Comparison of ENCODE assay signal across 35 cellular contexts in the genomic region with DNA sequence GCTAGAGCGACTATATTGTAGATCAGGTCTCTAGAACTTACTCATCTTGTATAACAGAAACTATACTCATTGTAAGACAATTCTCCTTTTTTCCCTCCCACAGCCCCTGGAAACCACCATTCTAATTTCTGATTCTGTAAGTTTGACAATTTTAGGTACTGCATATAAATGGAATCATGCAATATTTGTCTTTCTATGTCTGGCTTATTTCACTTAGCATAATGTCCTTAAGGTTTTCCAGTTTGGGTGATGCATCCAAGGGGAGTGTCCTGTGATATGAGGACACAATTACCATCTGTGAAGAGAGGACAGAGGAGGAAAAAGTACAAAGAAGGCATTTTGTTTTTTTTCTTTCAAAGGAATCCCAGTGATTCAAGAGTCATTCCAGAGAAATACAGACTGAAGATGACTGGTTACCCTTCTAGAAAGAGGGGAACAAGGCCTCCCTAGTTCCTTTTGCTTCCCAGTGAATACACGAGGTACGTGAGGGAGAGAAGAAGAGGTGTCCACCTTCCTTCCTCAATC.
"Had no signal": no experiment of that assay in that cellular context is flagged by ENCODE, and none has a peak within 500 bp of the region (broad histone marks: within the 10 kb centered on the region; RNA-seq: fewer than 3 reads in every experiment).

No MANE protein-coding gene starts in this region.

- H3K36me3 ChIP-seq: ascending aorta, cardiac muscle cell had no signal

- ATAC-seq: activated CD4-positive, alpha-beta T cell treated with anti-CD3 and anti-CD28 coated beads for 36 hours; activated CD4-positive, CD25-positive, alpha-beta regulatory T cell treated with anti-CD3 and anti-CD28 coated beads, Interleukin-2, amount 50 U/mL, for 24 hours; activated CD8-positive, alpha-beta memory T cell treated with anti-CD3 and anti-CD28 coated beads, Interleukin-2, amount 10 ng/mL, durations not matched to agents 7 days and 5 days; activated CD8-positive, alpha-beta T cell treated with anti-CD3 and anti-CD28 coated beads, Interleukin-2, amount 10 ng/mL, durations not matched to agents 7 days and 5 days; activated naive CD8-positive, alpha-beta T cell treated with anti-CD3 and anti-CD28 coated beads, Interleukin-2, amount 50 U/mL, for 24 hours had no signal

- H3K27ac ChIP-seq: ascending aorta, cardiac muscle cell, VCaP had no signal

- H3K4me1 ChIP-seq: ascending aorta had no signal

- H3K27me3 Mint-ChIP-seq: activated CD4-positive, alpha-beta T cell treated with anti-CD3 and anti-CD28 coated beads, Interleukin-2, amount 10 ng/mL, durations not matched to agents 7 days and 5 days; brain had no signal

- H3K4me3 Mint-ChIP-seq: activated CD4-positive, alpha-beta memory T cell treated with anti-CD3 and anti-CD28 coated beads, Interleukin-2, amount 10 ng/mL, durations not matched to agents 7 days and 5 days; activated CD4-positive, alpha-beta T cell treated with anti-CD3 and anti-CD28 coated beads for 36 hours; activated CD4-positive, alpha-beta T cell treated with anti-CD3 and anti-CD28 coated beads, Interleukin-2, amount 10 ng/mL, durations not matched to agents 7 days and 5 days; activated CD8-positive, alpha-beta memory T cell treated with anti-CD3 and anti-CD28 coated beads, Interleukin-2, amount 10 ng/mL, durations not matched to agents 7 days and 5 days; activated CD8-positive, alpha-beta T cell treated with anti-CD3 and anti-CD28 coated beads, Interleukin-2, amount 10 ng/mL, durations not matched to agents 7 days and 5 days; activated naive CD4-positive, alpha-beta T cell treated with anti-CD3 and anti-CD28 coated beads, Interleukin-2, amount 10 ng/mL, durations not matched to agents 7 days and 5 days; activated naive CD4-positive, alpha-beta T cell treated with anti-CD3 and anti-CD28 coated beads, Interleukin-2, amount 50 U/mL, for 24 hours; activated naive CD8-positive, alpha-beta T cell; activated naive CD8-positive, alpha-beta T cell treated with anti-CD3 and anti-CD28 coated beads, Interleukin-2, amount 10 ng/mL, durations not matched to agents 7 days and 5 days; activated naive CD8-positive, alpha-beta T cell treated with anti-CD3 and anti-CD28 coated beads, Interleukin-2, amount 50 U/mL, for 24 hours; activated T-cell treated with anti-CD3 and anti-CD28 coated beads, Interleukin-2, amount 50 U/mL, for 24 hours; brain; T-helper 1 cell treated with Interleukin-12 subunit alpha and Interleukin-12 subunit beta and Interleukin-4 antibody, amounts not matched to agents 30 μg/mL and 1 μg/mL, for 36 hours; T-helper 2 cell treated with Interferon-gamma antibody and Interleukin-4, amounts not matched to agents 5 μg/mL and 100 μg/mL, for 36 hours had no signal

- H3K4me3 ChIP-seq: ascending aorta, cardiac muscle cell had no signal

- H3K27ac Mint-ChIP-seq: activated CD4-positive, alpha-beta memory T cell treated with anti-CD3 and anti-CD28 coated beads, Interleukin-2, amount 10 ng/mL, durations not matched to agents 7 days and 5 days; activated CD4-positive, alpha-beta T cell treated with anti-CD3 and anti-CD28 coated beads for 36 hours; activated CD4-positive, alpha-beta T cell treated with anti-CD3 and anti-CD28 coated beads, Interleukin-2, amount 10 ng/mL, durations not matched to agents 7 days and 5 days; activated CD8-positive, alpha-beta memory T cell treated with anti-CD3 and anti-CD28 coated beads, Interleukin-2, amount 10 ng/mL, durations not matched to agents 7 days and 5 days; activated CD8-positive, alpha-beta T cell treated with anti-CD3 and anti-CD28 coated beads, Interleukin-2, amount 10 ng/mL, durations not matched to agents 7 days and 5 days; activated naive CD4-positive, alpha-beta T cell treated with anti-CD3 and anti-CD28 coated beads, Interleukin-2, amount 10 ng/mL, durations not matched to agents 7 days and 5 days; activated naive CD4-positive, alpha-beta T cell treated with anti-CD3 and anti-CD28 coated beads, Interleukin-2, amount 50 U/mL, for 24 hours; activated naive CD8-positive, alpha-beta T cell; activated naive CD8-positive, alpha-beta T cell treated with anti-CD3 and anti-CD28 coated beads, Interleukin-2, amount 10 ng/mL, durations not matched to agents 7 days and 5 days; activated naive CD8-positive, alpha-beta T cell treated with anti-CD3 and anti-CD28 coated beads, Interleukin-2, amount 50 U/mL, for 24 hours; activated T-cell treated with anti-CD3 and anti-CD28 coated beads, Interleukin-2, amount 50 U/mL, for 24 hours; activated T-helper 2 cell treated with anti-CD3 and anti-CD28 coated beads, Interferon-gamma antibody, Interleukin-2, Interleukin-4, amounts not matched to agents 10 μg/mL and 5 μg/mL and 100 μg/mL, durations not matched to agents 14 hours and 24 hours and 36 hours; brain; T-helper 1 cell treated with Interleukin-12 subunit alpha and Interleukin-12 subunit beta and Interleukin-4 antibody, amounts not matched to agents 30 μg/mL and 1 μg/mL, for 36 hours; T-helper 2 cell treated with Interferon-gamma antibody and Interleukin-4, amounts not matched to agents 5 μg/mL and 100 μg/mL, for 36 hours had no signal

- H3K36me3 Mint-ChIP-seq: activated CD8-positive, alpha-beta memory T cell treated with anti-CD3 and anti-CD28 coated beads, Interleukin-2, amount 10 ng/mL, durations not matched to agents 7 days and 5 days; activated naive CD4-positive, alpha-beta T cell treated with anti-CD3 and anti-CD28 coated beads, Interleukin-2, amount 10 ng/mL, durations not matched to agents 7 days and 5 days; activated naive CD4-positive, alpha-beta T cell treated with anti-CD3 and anti-CD28 coated beads, Interleukin-2, amount 50 U/mL, for 24 hours; activated naive CD8-positive, alpha-beta T cell treated with anti-CD3 and anti-CD28 coated beads, Interleukin-2, amount 10 ng/mL, durations not matched to agents 7 days and 5 days; brain had no signal

- DNase-seq: activated CD4-positive, alpha-beta memory T cell treated with anti-CD3 and anti-CD28 coated beads, Interleukin-2, amount 10 ng/mL, durations not matched to agents 7 days and 5 days; activated CD4-positive, alpha-beta T cell treated with anti-CD3 and anti-CD28 coated beads for 1 hour; activated CD4-positive, alpha-beta T cell treated with anti-CD3 and anti-CD28 coated beads for 36 hours; activated CD4-positive, alpha-beta T cell treated with anti-CD3 and anti-CD28 coated beads for 48 hours; activated CD4-positive, alpha-beta T cell treated with anti-CD3 and anti-CD28 coated beads, Interleukin-2, amount 10 ng/mL, durations not matched to agents 7 days and 5 days; activated CD4-positive, alpha-beta T cell treated with anti-CD3 and anti-CD28 coated beads, Interleukin-2, amount 50 U/mL, for 48 hours; activated CD4-positive, CD25-positive, alpha-beta regulatory T cell; activated CD8-positive, alpha-beta memory T cell treated with anti-CD3 and anti-CD28 coated beads for 24 hours; activated CD8-positive, alpha-beta memory T cell treated with anti-CD3 and anti-CD28 coated beads, Interleukin-2, amount 10 ng/mL, durations not matched to agents 7 days and 5 days; activated CD8-positive, alpha-beta memory T cell treated with anti-CD3 and anti-CD28 coated beads, Interleukin-2, amount 50 U/mL, for 48 hours; activated CD8-positive, alpha-beta T cell treated with anti-CD3 and anti-CD28 coated beads, Interleukin-2, amount 10 ng/mL, durations not matched to agents 7 days and 5 days; activated effector memory CD4-positive, alpha-beta T cell treated with Interleukin-2 at 50 U/mL for 16 hours; activated gamma-delta T cell; activated naive CD4-positive, alpha-beta T cell treated with anti-CD3 and anti-CD28 coated beads, Interleukin-2, amount 10 ng/mL, durations not matched to agents 7 days and 5 days; activated naive CD4-positive, alpha-beta T cell treated with Interleukin-2 at 50 U/mL for 16 hours; activated naive CD8-positive, alpha-beta T cell treated with anti-CD3 and anti-CD28 coated beads, Interleukin-2, amount 10 ng/mL, durations not matched to agents 7 days and 5 days; activated naive CD8-positive, alpha-beta T cell treated with anti-CD3 and anti-CD28 coated beads, Interleukin-2, amount 50 U/mL, for 24 hours; activated T-cell treated with anti-CD3 and anti-CD28 coated beads, Interleukin-2, amount 50 U/mL, for 24 hours; activated T-cell treated with anti-CD3 and anti-CD28 coated beads, Interleukin-2, amount 50 U/mL, for 48 hours; amygdala; anterior cingulate cortex; central memory CD4-positive, alpha-beta T cell; T-helper 1 cell; T-helper 2 cell; T-helper 9 cell had no signal

- H3K4me1 Mint-ChIP-seq: activated CD4-positive, alpha-beta memory T cell treated with anti-CD3 and anti-CD28 coated beads, Interleukin-2, amount 10 ng/mL, durations not matched to agents 7 days and 5 days; activated CD4-positive, alpha-beta T cell treated with anti-CD3 and anti-CD28 coated beads for 36 hours; activated CD4-positive, alpha-beta T cell treated with anti-CD3 and anti-CD28 coated beads, Interleukin-2, amount 10 ng/mL, durations not matched to agents 7 days and 5 days; activated CD8-positive, alpha-beta memory T cell treated with anti-CD3 and anti-CD28 coated beads, Interleukin-2, amount 10 ng/mL, durations not matched to agents 7 days and 5 days; activated naive CD4-positive, alpha-beta T cell treated with anti-CD3 and anti-CD28 coated beads, Interleukin-2, amount 10 ng/mL, durations not matched to agents 7 days and 5 days; activated naive CD4-positive, alpha-beta T cell treated with anti-CD3 and anti-CD28 coated beads, Interleukin-2, amount 50 U/mL, for 24 hours; activated naive CD8-positive, alpha-beta T cell treated with anti-CD3 and anti-CD28 coated beads, Interleukin-2, amount 10 ng/mL, durations not matched to agents 7 days and 5 days; activated naive CD8-positive, alpha-beta T cell treated with anti-CD3 and anti-CD28 coated beads, Interleukin-2, amount 50 U/mL, for 24 hours had no signal

- H3K9me3 Mint-ChIP-seq: activated CD4-positive, alpha-beta memory T cell treated with anti-CD3 and anti-CD28 coated beads, Interleukin-2, amount 10 ng/mL, durations not matched to agents 7 days and 5 days; activated naive CD4-positive, alpha-beta T cell treated with anti-CD3 and anti-CD28 coated beads, Interleukin-2, amount 10 ng/mL, durations not matched to agents 7 days and 5 days; activated naive CD8-positive, alpha-beta T cell treated with anti-CD3 and anti-CD28 coated beads, Interleukin-2, amount 10 ng/mL, durations not matched to agents 7 days and 5 days; T-helper 2 cell treated with Interferon-gamma antibody and Interleukin-4, amounts not matched to agents 5 μg/mL and 100 μg/mL, for 36 hours had no signal

- H3K27me3 ChIP-seq: ascending aorta, cardiac muscle cell had no signal
